ENCODE assay signal across 1 cellular context in the genomic region with DNA sequence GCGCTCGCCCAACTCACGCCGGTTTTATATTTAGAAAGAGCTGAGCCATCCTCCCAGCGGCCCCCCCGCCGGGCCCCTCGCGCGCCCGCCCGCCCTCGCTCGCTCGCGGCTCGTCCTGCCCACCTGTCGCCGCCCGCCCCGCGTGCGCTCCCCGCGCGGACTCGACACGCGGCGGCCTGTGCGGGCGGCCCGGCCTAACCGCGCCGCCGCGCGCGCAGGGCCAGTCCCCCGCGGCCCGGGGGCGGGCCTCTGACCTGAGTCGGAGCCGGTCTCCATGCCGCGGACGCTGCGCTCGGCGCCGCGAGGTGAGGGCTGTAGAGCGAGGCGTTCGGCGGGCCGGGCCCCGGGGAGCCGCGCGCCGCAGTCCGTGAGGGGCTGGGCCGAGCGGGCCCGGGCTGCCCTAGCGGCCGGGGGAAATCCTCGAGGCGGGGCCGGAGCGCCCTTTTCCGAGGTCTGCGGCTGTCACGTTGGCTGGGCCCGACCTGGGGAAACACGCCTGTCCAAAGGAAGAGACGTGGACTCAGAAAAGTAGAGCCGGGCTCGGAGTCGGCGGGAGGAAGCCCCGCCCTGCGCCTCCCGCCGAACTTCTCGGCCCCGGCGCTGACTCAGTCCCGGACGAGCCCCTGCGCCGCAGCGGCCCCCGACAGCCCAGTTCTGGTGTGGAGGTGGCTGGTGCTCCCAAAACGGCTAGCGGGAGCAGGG.
A peak's percentile ranks its signal among the peaks of the same experiment; 100 is the strongest.
TF ChIP-seq lines count a peak whose summit lies in the region.

A gene with protein sequence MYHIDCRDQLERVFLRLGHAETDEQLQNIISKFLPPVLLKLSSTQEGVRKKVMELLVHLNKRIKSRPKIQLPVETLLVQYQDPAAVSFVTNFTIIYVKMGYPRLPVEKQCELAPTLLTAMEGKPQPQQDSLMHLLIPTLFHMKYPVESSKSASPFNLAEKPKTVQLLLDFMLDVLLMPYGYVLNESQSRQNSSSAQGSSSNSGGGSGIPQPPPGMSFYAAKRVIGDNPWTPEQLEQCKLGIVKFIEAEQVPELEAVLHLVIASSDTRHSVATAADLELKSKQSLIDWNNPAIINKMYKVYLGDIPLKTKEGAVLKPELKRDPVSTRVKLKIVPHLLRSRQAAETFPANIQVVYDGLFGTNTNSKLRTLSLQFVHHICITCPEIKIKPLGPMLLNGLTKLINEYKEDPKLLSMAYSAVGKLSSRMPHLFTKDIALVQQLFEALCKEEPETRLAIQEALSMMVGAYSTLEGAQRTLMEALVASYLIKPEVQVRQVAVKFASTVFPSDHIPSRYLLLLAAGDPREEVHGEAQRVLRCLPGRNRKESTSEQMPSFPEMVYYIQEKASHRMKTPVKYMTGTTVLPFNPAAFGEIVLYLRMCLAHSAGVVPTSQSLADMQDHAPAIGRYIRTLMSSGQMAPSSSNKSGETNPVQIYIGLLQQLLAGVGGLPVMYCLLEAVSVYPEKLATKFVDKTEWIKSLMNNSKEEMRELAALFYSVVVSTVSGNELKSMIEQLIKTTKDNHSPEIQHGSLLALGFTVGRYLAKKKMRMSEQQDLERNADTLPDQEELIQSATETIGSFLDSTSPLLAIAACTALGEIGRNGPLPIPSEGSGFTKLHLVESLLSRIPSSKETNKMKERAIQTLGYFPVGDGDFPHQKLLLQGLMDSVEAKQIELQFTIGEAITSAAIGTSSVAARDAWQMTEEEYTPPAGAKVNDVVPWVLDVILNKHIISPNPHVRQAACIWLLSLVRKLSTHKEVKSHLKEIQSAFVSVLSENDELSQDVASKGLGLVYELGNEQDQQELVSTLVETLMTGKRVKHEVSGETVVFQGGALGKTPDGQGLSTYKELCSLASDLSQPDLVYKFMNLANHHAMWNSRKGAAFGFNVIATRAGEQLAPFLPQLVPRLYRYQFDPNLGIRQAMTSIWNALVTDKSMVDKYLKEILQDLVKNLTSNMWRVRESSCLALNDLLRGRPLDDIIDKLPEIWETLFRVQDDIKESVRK (N-terminal part only) (minus strand): TSS at position 522 of the 702 bp plus-strand sequence. CDS start 11,465 bp downstream, outside the sequence.

TF ChIP-seq in HepG2, 621 proteins besides CTCF, POLR2A, EP300 and RAD21 (continued from another document and continues in another):
- TF ChIP-seq, protein P1, sequence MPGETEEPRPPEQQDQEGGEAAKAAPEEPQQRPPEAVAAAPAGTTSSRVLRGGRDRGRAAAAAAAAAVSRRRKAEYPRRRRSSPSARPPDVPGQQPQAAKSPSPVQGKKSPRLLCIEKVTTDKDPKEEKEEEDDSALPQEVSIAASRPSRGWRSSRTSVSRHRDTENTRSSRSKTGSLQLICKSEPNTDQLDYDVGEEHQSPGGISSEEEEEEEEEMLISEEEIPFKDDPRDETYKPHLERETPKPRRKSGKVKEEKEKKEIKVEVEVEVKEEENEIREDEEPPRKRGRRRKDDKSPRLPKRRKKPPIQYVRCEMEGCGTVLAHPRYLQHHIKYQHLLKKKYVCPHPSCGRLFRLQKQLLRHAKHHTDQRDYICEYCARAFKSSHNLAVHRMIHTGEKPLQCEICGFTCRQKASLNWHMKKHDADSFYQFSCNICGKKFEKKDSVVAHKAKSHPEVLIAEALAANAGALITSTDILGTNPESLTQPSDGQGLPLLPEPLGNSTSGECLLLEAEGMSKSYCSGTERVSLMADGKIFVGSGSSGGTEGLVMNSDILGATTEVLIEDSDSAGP (CRISPR knock-in tag; IDR thresholded peaks at IDR 0.05; ENCODE audit: borderline replicate concordance), result peak; percentile 76; the same call in 1 of the 2 replicates
- TF ChIP-seq ZSCAN31 (CRISPR knock-in tag; IDR thresholded peaks at IDR 0.05; ENCODE audit: low read depth) (no peak), HMG20B (CRISPR knock-in tag; conservative IDR thresholded peaks at IDR 0.05) (no peak), ZNF33B (CRISPR knock-in tag; IDR thresholded peaks at IDR 0.05) (peak; percentile 26; the same call in 1 of the 2 replicates), BHLHE40 (IDR thresholded peaks at IDR 0.05; ENCODE audit: low read length) (0 out of 2 replicates have a peak, but pooled peaks have one; percentile 18), ZNF253 (CRISPR knock-in tag; IDR thresholded peaks at IDR 0.05; ENCODE audit: borderline replicate concordance) (0 out of 2 replicates have a peak, but pooled peaks have one; percentile 54), ZBTB38 (CRISPR knock-in tag; IDR thresholded peaks at IDR 0.05) (0 out of 2 replicates have a peak, but pooled peaks have one; percentile 44), ZNF644 (CRISPR knock-in tag; IDR thresholded peaks at IDR 0.05; ENCODE audit: low read depth) (no peak), ZNF468 (CRISPR knock-in tag; IDR thresholded peaks at IDR 0.05) (no peak), HIVEP1 (CRISPR knock-in tag; IDR thresholded peaks at IDR 0.05) (peak; percentile 59; the same call in 1 of the 2 replicates), TSC22D2 (CRISPR knock-in tag; IDR thresholded peaks at IDR 0.05; ENCODE audit: borderline replicate concordance) (peak; percentile 24; the same call in 1 of the 2 replicates), CHD2 (IDR thresholded peaks at IDR 0.05; ENCODE audit: low read depth, low read length) (no peak), KDM3A (CRISPR knock-in tag; IDR thresholded peaks at IDR 0.05; ENCODE audit: low read depth) (no peak), ZSCAN9 (CRISPR knock-in tag; IDR thresholded peaks at IDR 0.05; ENCODE audit: borderline replicate concordance) (no peak), TMF1 (CRISPR knock-in tag; IDR thresholded peaks at IDR 0.05; ENCODE audit: low read depth) (no peak), ZNF83 (CRISPR knock-in tag; IDR thresholded peaks at IDR 0.05; ENCODE audit: borderline replicate concordance) (0 out of 2 replicates have a peak, but pooled peaks have one; percentile 24), KAT8 (CRISPR knock-in tag; IDR thresholded peaks at IDR 0.05) (peak; percentile 32; the same call in 1 of the 2 replicates), ARID2 (CRISPR knock-in tag; IDR thresholded peaks at IDR 0.05; ENCODE audit: borderline replicate concordance) (peak; percentile 80; the same call in 1 of the 2 replicates), HCFC1 (IDR thresholded peaks at IDR 0.05; ENCODE audit: low read depth, low read length) (0 out of 2 replicates have a peak, but pooled peaks have one; percentile 7), ASH2L (IDR thresholded peaks at IDR 0.05; ENCODE audit: insufficient read length, low read depth, low read length) (peak; percentile 72), ZNF484 (CRISPR knock-in tag; IDR thresholded peaks at IDR 0.05; ENCODE audit: borderline replicate concordance, low read depth) (no peak), ZNF746 (CRISPR knock-in tag; IDR thresholded peaks at IDR 0.05) (peak; percentile 56; the same call in 1 of the 2 replicates), ARNT2 (CRISPR knock-in tag; IDR thresholded peaks at IDR 0.05; ENCODE audit: low read depth) (peak; percentile 55; the same call in 1 of the 2 replicates), ZNF543 (CRISPR knock-in tag; IDR thresholded peaks at IDR 0.05) (peak; percentile 51; the same call in 1 of the 2 replicates), CCDC6 (CRISPR knock-in tag; IDR thresholded peaks at IDR 0.05) (peak; percentile 84; the same call in 1 of the 2 replicates), MED13 (CRISPR knock-in tag; IDR thresholded peaks at IDR 0.05) (0 out of 2 replicates have a peak, but pooled peaks have one; percentile 15), TAF15 (IDR thresholded peaks at IDR 0.05; ENCODE audit: low read depth, low read length, poor library complexity, severe bottlenecking) (no peak), PRPF4 (IDR thresholded peaks at IDR 0.05; ENCODE audit: low read depth, low read length, poor library complexity, severe bottlenecking) (no peak), ZNF256 (CRISPR knock-in tag; conservative IDR thresholded peaks at IDR 0.05) (peak; percentile 19; the same call in 1 of the 2 replicates)
- TF ChIP-seq, protein P2, sequence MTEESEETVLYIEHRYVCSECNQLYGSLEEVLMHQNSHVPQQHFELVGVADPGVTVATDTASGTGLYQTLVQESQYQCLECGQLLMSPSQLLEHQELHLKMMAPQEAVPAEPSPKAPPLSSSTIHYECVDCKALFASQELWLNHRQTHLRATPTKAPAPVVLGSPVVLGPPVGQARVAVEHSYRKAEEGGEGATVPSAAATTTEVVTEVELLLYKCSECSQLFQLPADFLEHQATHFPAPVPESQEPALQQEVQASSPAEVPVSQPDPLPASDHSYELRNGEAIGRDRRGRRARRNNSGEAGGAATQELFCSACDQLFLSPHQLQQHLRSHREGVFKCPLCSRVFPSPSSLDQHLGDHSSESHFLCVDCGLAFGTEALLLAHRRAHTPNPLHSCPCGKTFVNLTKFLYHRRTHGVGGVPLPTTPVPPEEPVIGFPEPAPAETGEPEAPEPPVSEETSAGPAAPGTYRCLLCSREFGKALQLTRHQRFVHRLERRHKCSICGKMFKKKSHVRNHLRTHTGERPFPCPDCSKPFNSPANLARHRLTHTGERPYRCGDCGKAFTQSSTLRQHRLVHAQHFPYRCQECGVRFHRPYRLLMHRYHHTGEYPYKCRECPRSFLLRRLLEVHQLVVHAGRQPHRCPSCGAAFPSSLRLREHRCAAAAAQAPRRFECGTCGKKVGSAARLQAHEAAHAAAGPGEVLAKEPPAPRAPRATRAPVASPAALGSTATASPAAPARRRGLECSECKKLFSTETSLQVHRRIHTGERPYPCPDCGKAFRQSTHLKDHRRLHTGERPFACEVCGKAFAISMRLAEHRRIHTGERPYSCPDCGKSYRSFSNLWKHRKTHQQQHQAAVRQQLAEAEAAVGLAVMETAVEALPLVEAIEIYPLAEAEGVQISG (CRISPR knock-in tag; IDR thresholded peaks at IDR 0.05), result peak; percentile 68
- TF ChIP-seq, protein P3, sequence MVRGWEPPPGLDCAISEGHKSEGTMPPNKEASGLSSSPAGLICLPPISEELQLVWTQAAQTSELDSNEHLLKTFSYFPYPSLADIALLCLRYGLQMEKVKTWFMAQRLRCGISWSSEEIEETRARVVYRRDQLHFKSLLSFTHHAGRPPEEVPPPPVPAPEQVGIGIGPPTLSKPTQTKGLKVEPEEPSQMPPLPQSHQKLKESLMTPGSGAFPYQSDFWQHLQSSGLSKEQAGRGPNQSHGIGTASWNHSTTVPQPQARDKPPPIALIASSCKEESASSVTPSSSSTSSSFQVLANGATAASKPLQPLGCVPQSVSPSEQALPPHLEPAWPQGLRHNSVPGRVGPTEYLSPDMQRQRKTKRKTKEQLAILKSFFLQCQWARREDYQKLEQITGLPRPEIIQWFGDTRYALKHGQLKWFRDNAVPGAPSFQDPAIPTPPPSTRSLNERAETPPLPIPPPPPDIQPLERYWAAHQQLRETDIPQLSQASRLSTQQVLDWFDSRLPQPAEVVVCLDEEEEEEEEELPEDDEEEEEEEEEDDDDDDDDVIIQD (CRISPR knock-in tag; IDR thresholded peaks at IDR 0.05; ENCODE audit: low read depth), result 0 out of 2 replicates have a peak, but pooled peaks have one; percentile 26
- TF ChIP-seq, protein P4, sequence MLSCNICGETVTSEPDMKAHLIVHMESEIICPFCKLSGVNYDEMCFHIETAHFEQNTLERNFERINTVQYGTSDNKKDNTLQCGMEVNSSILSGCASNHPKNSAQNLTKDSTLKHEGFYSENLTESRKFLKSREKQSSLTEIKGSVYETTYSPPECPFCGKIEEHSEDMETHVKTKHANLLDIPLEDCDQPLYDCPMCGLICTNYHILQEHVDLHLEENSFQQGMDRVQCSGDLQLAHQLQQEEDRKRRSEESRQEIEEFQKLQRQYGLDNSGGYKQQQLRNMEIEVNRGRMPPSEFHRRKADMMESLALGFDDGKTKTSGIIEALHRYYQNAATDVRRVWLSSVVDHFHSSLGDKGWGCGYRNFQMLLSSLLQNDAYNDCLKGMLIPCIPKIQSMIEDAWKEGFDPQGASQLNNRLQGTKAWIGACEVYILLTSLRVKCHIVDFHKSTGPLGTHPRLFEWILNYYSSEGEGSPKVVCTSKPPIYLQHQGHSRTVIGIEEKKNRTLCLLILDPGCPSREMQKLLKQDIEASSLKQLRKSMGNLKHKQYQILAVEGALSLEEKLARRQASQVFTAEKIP (CRISPR knock-in tag; IDR thresholded peaks at IDR 0.05; ENCODE audit: borderline replicate concordance), result no peak
- TF ChIP-seq, protein P5, sequence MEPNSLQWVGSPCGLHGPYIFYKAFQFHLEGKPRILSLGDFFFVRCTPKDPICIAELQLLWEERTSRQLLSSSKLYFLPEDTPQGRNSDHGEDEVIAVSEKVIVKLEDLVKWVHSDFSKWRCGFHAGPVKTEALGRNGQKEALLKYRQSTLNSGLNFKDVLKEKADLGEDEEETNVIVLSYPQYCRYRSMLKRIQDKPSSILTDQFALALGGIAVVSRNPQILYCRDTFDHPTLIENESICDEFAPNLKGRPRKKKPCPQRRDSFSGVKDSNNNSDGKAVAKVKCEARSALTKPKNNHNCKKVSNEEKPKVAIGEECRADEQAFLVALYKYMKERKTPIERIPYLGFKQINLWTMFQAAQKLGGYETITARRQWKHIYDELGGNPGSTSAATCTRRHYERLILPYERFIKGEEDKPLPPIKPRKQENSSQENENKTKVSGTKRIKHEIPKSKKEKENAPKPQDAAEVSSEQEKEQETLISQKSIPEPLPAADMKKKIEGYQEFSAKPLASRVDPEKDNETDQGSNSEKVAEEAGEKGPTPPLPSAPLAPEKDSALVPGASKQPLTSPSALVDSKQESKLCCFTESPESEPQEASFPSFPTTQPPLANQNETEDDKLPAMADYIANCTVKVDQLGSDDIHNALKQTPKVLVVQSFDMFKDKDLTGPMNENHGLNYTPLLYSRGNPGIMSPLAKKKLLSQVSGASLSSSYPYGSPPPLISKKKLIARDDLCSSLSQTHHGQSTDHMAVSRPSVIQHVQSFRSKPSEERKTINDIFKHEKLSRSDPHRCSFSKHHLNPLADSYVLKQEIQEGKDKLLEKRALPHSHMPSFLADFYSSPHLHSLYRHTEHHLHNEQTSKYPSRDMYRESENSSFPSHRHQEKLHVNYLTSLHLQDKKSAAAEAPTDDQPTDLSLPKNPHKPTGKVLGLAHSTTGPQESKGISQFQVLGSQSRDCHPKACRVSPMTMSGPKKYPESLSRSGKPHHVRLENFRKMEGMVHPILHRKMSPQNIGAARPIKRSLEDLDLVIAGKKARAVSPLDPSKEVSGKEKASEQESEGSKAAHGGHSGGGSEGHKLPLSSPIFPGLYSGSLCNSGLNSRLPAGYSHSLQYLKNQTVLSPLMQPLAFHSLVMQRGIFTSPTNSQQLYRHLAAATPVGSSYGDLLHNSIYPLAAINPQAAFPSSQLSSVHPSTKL (CRISPR knock-in tag; IDR thresholded peaks at IDR 0.05), result peak; percentile 54; the same call in 1 of the 2 replicates
- TF ChIP-seq, protein P6, sequence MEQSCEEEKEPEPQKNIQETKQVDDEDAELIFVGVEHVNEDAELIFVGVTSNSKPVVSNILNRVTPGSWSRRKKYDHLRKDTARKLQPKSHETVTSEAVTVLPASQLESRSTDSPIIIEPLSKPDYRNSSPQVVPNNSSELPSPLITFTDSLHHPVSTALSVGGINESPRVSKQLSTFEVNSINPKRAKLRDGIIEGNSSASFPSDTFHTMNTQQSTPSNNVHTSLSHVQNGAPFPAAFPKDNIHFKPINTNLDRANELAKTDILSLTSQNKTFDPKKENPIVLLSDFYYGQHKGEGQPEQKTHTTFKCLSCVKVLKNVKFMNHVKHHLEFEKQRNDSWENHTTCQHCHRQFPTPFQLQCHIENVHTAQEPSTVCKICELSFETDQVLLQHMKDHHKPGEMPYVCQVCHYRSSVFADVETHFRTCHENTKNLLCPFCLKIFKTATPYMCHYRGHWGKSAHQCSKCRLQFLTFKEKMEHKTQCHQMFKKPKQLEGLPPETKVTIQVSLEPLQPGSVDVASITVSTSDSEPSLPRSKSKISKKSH (CRISPR knock-in tag; IDR thresholded peaks at IDR 0.05; ENCODE audit: borderline replicate concordance), result peak; percentile 75; the same call in 1 of the 2 replicates
